ENCODE assay signal across 11 cellular contexts in genomic region chr9:64773491-64773931, GRCh38.
DNase-seq lines count a peak whose midpoint lies in the region; ATAC-seq, FAIRE-seq and TF ChIP-seq lines count a peak whose summit lies in the region.
"Had no signal": no experiment of that assay in that cellular context is flagged by ENCODE, and none has a peak within 500 bp of the region (broad histone marks: within the 10 kb centered on the region; RNA-seq: fewer than 3 reads in every experiment).

No MANE protein-coding gene starts in this region.

- no peaks in the 10 kb centered on the region for H3K4me1 Mint-ChIP-seq in glutamatergic neuron (ENCODE audit: low read depth, unreplicated experiment)

- peaks cover 2% of the 10 kb centered on the region for H3K9me3 Mint-ChIP-seq in glutamatergic neuron (ENCODE audit: unreplicated experiment)

- H3K36me3 Mint-ChIP-seq in glutamatergic neuron (ENCODE audit: unreplicated experiment) = no peaks in the 10 kb centered on the region

- no peak for TF ChIP-seq CTCF in glutamatergic neuron (IDR thresholded peaks at IDR 0.05; ENCODE audit: partially characterized antibody, unreplicated experiment)
- no peak for TF ChIP-seq CTCF in omental fat pad (IDR thresholded peaks at IDR 0.05)

- no peak overlapping the region for H3K4me3 Mint-ChIP-seq in glutamatergic neuron (ENCODE audit: unreplicated experiment)

- peak overlapping the region; percentile 36; the same call in 1 of the 2 replicates for H3K4me3 ChIP-seq in GM08714 (ENCODE audit: low read length)
- H3K4me3 ChIP-seq: pancreas had no signal

- peaks cover 2% of the 10 kb centered on the region for H3K27me3 Mint-ChIP-seq in glutamatergic neuron (ENCODE audit: unreplicated experiment)

- ATAC-seq in sciatic nerve (no peak), HG03520 (IDR thresholded peaks at IDR 0.05; ENCODE audit: unreplicated experiment) (no peak), HG02852 (IDR thresholded peaks at IDR 0.05; ENCODE audit: unreplicated experiment) (no peak), omental fat pad (ENCODE audit: low FRiP score) (no peak)
- ATAC-seq: esophagus mucosa, pancreas had no signal

- H3K27ac Mint-ChIP-seq in glutamatergic neuron (ENCODE audit: unreplicated experiment) = no peak overlapping the region

- intact Hi-C loops in sciatic nerve (cut with DNase I) = no loop called here

- no peak for FAIRE-seq in RCC 7860 (lab: Jason Lieb, UNC)
- FAIRE-seq: GM12891, pancreas had no signal

- peak; percentile 3 for DNase-seq in RCC 7860 (ENCODE audit: low spot score)
- peak; percentile 7 for DNase-seq in glutamatergic neuron
- peak; percentile 43 for DNase-seq in sciatic nerve (ENCODE audit: low spot score)
- no peak for DNase-seq in SKM-1 treated with dmso at 0.1 percent for 144 hours (lab: John Stamatoyannopoulos, UW; ENCODE audit: unreplicated experiment)
- no peak for DNase-seq in omental fat pad (ENCODE audit: low spot score)

Comparison
In these comparisons a context has a peak if more than half of its experiments do, and no peak if none do; other contexts are left out.
1. DNase-seq: peak in RCC 7860 (single experiment), glutamatergic neuron (single experiment) and sciatic nerve (single experiment); none in SKM-1 treated with dmso at 0.1 percent for 144 hours (single experiment) and omental fat pad (single experiment).